Comparison of ENCODE assay signal across 1 cellular context in the genomic region with DNA sequence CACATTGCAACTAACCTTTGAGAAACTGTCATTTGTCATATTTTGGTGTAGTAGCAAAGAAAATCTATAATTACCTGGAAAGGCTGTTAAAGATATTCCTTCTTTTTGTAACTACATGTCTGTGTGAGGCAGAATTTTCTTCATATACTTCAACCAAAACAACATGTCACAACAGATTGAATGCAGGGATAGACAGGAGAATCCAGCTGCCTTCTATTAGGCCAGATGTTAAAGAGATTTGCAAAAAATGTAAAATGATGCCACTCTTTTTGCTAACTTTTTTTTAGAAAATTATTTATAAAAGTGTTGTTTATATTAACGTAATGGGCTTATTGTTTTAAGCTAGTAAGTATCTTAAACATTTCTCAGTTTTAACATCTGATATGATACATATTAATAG.
TF ChIP-seq lines count a peak whose summit lies in the region.

No MANE protein-coding gene starts in this region.

TF ChIP-seq in IMR-90, 13 proteins besides CTCF, POLR2A, EP300 and RAD21:
- TF ChIP-seq, protein P1, sequence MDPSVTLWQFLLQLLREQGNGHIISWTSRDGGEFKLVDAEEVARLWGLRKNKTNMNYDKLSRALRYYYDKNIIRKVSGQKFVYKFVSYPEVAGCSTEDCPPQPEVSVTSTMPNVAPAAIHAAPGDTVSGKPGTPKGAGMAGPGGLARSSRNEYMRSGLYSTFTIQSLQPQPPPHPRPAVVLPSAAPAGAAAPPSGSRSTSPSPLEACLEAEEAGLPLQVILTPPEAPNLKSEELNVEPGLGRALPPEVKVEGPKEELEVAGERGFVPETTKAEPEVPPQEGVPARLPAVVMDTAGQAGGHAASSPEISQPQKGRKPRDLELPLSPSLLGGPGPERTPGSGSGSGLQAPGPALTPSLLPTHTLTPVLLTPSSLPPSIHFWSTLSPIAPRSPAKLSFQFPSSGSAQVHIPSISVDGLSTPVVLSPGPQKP (IDR thresholded peaks at IDR 0.05; ENCODE audit: borderline replicate concordance, low read depth, low read length), result no peak
- no peak for TF ChIP-seq BHLHE40 (IDR thresholded peaks at IDR 0.05; ENCODE audit: low read depth, low read length)
TF ChIP-seq in IMR-90: peak in this region for 0.
